In genomic region chr17:1714980-1715802, GRCh38 we compare ENCODE assay signal across 8 cellular contexts. TPM values are rescaled to one million over a fixed set of nuclear protein-coding genes. Genes with fewer than 3 reads are reported as not detected.
A peak's percentile ranks its signal among the peaks of the same experiment; 100 is the strongest.
DNase-seq lines count a peak whose midpoint lies in the region; ATAC-seq and TF ChIP-seq lines count a peak whose summit lies in the region.

No MANE protein-coding gene starts in this region.

- peaks cover 24% of the 10 kb centered on the region for H3K36me3 Mint-ChIP-seq in activated T-helper 17 cell treated with anti-CD3 and anti-CD28 coated beads, Interleukin-2, amount 50 U/mL, for 72 hours (ENCODE audit: low read depth)
- peaks cover 8% of the 10 kb centered on the region for H3K36me3 Mint-ChIP-seq in nephron (ENCODE audit: low read depth)

- peak overlapping the region; percentile 75 for H3K4me3 ChIP-seq in fibroblast of the aortic adventitia (ENCODE audit: low read depth, low read length)
- peak overlapping the region; percentile 93 to 97 for H3K4me3 ChIP-seq in aorta (ENCODE audit: low read length in 2 of 2)

- intact Hi-C loops in aorta (cut with DNase I) = loop anchor here in 1 of 2 donors (5.0 kb wide), 2 partner anchors 48 to 63 kb away; no protein-coding TSS in a partner anchor

- H3K4me3 Mint-ChIP-seq in activated T-helper 17 cell treated with anti-CD3 and anti-CD28 coated beads, Interleukin-2, amount 50 U/mL, for 72 hours = peak overlapping the region; percentile 62
- peak overlapping the region; percentile 90 to 98 (median 94) for H3K4me3 Mint-ChIP-seq in nephron

- no peaks in the 10 kb centered on the region for H3K9me3 ChIP-seq in aorta (ENCODE audit: control insufficient read depth, low read length)

- ATAC-seq in activated T-helper 17 cell treated with anti-CD3 and anti-CD28 coated beads, Interleukin-2, amount 50 U/mL, for 72 hours (replicated peaks) = no peak
- ATAC-seq in aorta (ENCODE audit: low FRiP score) = peak; percentile 84
- ATAC-seq in HG03045 (IDR thresholded peaks at IDR 0.05; ENCODE audit: unreplicated experiment) = no peak
- ATAC-seq in GM19397 (IDR thresholded peaks at IDR 0.05; ENCODE audit: unreplicated experiment) = no peak

- H3K4me1 ChIP-seq in aorta (ENCODE audit: control insufficient read depth in 1 of 2, insufficient read depth in 2 of 2, low read length in 2 of 2) = no peaks in the 10 kb centered on the region

- TF ChIP-seq CTCF in fibroblast of the aortic adventitia (IDR thresholded peaks at IDR 0.05; ENCODE audit: insufficient read depth, low read length) (no peak), nephron (IDR thresholded peaks at IDR 0.05; ENCODE audit: unreplicated experiment in 3 of 3) (no peak)

- peaks cover 5% of the 10 kb centered on the region for H3K4me1 Mint-ChIP-seq in activated T-helper 17 cell treated with anti-CD3 and anti-CD28 coated beads, Interleukin-2, amount 50 U/mL, for 72 hours
- peaks cover 51% of the 10 kb centered on the region for H3K4me1 Mint-ChIP-seq in nephron

- H3K27me3 Mint-ChIP-seq in activated T-helper 17 cell treated with anti-CD3 and anti-CD28 coated beads, Interleukin-2, amount 50 U/mL, for 72 hours = no peaks in the 10 kb centered on the region
- no peaks in the 10 kb centered on the region for H3K27me3 Mint-ChIP-seq in nephron (ENCODE audit: low read depth)

- 1% methylated on average over 21 to 32 of the region's 32 CpGs for WGBS in aorta, 2 donors

- H3K27me3 ChIP-seq in aorta (ENCODE audit: control insufficient read depth in 1 of 2, insufficient read depth in 2 of 2, low read length in 1 of 2) = no peaks in the 10 kb centered on the region

- H3K27ac Mint-ChIP-seq in activated T-helper 17 cell treated with anti-CD3 and anti-CD28 coated beads, Interleukin-2, amount 50 U/mL, for 72 hours = no peak overlapping the region
- H3K27ac Mint-ChIP-seq in nephron = peak overlapping the region; percentile 94 to 95 (median 95)

- DNase-seq in ELF-1 (ENCODE audit: low read depth, low spot score) (peak; percentile 95), NCI-H510A (lab: John Stamatoyannopoulos, UW) (peak; percentile 28), fibroblast of the aortic adventitia (ENCODE audit: low read depth) (peak; percentile 99), aorta (peak; percentile 95 to 97)

- H3K27ac ChIP-seq in aorta (ENCODE audit: low read depth in 1 of 2, low read length in 2 of 2) = peak overlapping the region; percentile 96 to 99

- H3K36me3 ChIP-seq in aorta (ENCODE audit: control insufficient read depth in 1 of 2, insufficient read depth in 2 of 2, low read length in 1 of 2) = peaks cover 0 to 4% of the 10 kb centered on the region in 2 donors

- H3K9me3 Mint-ChIP-seq in activated T-helper 17 cell treated with anti-CD3 and anti-CD28 coated beads, Interleukin-2, amount 50 U/mL, for 72 hours = no peaks in the 10 kb centered on the region
- no peaks in the 10 kb centered on the region for H3K9me3 Mint-ChIP-seq in nephron

RNA-seq across cellular contexts. Expression of gene TLCD2, which starts 5.0 kb away (rescaled TPM):
- total RNA-seq in activated T-helper 17 cell treated with anti-CD3 and anti-CD28 coated beads, Interleukin-2, amount 50 U/mL, for 72 hours = 1 to 10 TPM in 1 of 2 donors, under 1 TPM in 1; 0.26 to 1.1 TPM
- total RNA-seq in fibroblast of the aortic adventitia (ENCODE audit: low replicate concordance) = 4.5 and 10.1 TPM in 2 replicates
- 1 to 10 TPM; 9.5 to 10.0 TPM for total RNA-seq in aorta
- polyA plus RNA-seq in aorta = 1 to 10 TPM; 2.7 to 3.5 TPM

RNA-seq across cellular contexts. Expression of gene WDR81, which starts 9.3 kb away (rescaled TPM):
- total RNA-seq in activated T-helper 17 cell treated with anti-CD3 and anti-CD28 coated beads, Interleukin-2, amount 50 U/mL, for 72 hours = 10 to 100 TPM; 13.2 to 20.2 TPM
- total RNA-seq in fibroblast of the aortic adventitia (ENCODE audit: low replicate concordance) (27.7 and 39.6 TPM in 2 replicates), aorta (10 to 100 TPM; 16.1 to 27.3 TPM)
- polyA plus RNA-seq in aorta = 10 to 100 TPM in 1 of 2 donors, 1 to 10 TPM in 1; 3.0 to 13.1 TPM

RNA-seq across cellular contexts. Expression of gene SERPINF2, which starts 27.5 kb away (rescaled TPM):
- total RNA-seq in activated T-helper 17 cell treated with anti-CD3 and anti-CD28 coated beads, Interleukin-2, amount 50 U/mL, for 72 hours = under 1 TPM; 0.45 to 0.85 TPM
- total RNA-seq in fibroblast of the aortic adventitia (ENCODE audit: low replicate concordance) = 0.18 and 1.3 TPM in 2 replicates
- total RNA-seq in aorta = 10 to 100 TPM; 14.9 to 15.1 TPM
- 1 to 10 TPM in 1 of 2 donors, under 1 TPM in 1; 0.13 to 1.0 TPM for polyA plus RNA-seq in aorta

RNA-seq across cellular contexts. Expression of gene PRPF8, which starts 30.5 kb away (rescaled TPM):
- total RNA-seq in activated T-helper 17 cell treated with anti-CD3 and anti-CD28 coated beads, Interleukin-2, amount 50 U/mL, for 72 hours = 100 to 1,000 TPM; 353 to 426 TPM
- 59.7 and 138 TPM in 2 replicates for total RNA-seq in fibroblast of the aortic adventitia (ENCODE audit: low replicate concordance)
- 100 to 1,000 TPM; 183 to 235 TPM for total RNA-seq in aorta
- polyA plus RNA-seq in aorta = 10 to 100 TPM; 14.7 to 88.9 TPM

RNA-seq across cellular contexts. Expression of gene SERPINF1, which starts 46.7 kb away (rescaled TPM):
- not detected for total RNA-seq in activated T-helper 17 cell treated with anti-CD3 and anti-CD28 coated beads, Interleukin-2, amount 50 U/mL, for 72 hours
- total RNA-seq in fibroblast of the aortic adventitia (ENCODE audit: low replicate concordance) = 161 and 450 TPM in 2 replicates
- 100 to 1,000 TPM; 378 to 941 TPM for total RNA-seq in aorta
- polyA plus RNA-seq in aorta = 10 to 100 TPM in 1 of 2 donors, 1 to 10 TPM in 1; 5.3 to 48.1 TPM

Comparison
In these comparisons a context has a peak if more than half of its experiments do, and no peak if none do; other contexts are left out.
1. DNase-seq: peak in every context shown above with its lines; median percentile 99 in fibroblast of the aortic adventitia; 96 in aorta; 95 in ELF-1; 28 in NCI-H510A.